Comparison of ENCODE assay signal across 15 cellular contexts in the genomic region with DNA sequence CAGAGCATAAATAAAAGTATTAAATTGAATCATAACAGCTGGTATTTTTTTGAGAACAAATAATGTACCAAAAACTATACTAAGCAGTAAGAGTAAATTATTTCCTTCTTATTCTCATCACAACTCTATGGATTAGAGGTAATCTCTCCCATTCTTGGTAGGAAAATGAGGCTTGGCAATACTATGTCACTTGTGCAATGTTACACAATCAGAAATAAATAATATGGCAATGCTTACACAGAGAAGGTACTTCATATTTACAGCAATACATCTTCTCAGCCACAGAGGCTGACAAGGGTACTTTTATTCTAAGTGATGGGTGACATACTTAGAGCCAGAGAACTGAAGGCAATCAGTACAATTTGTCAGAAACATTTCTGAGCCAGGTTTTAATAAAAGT. TPM values are rescaled to one million over a fixed set of nuclear protein-coding genes. Genes with fewer than 3 reads are reported as not detected.
DNase-seq lines count a peak whose midpoint lies in the region; ATAC-seq and TF ChIP-seq lines count a peak whose summit lies in the region.
"Had no signal": no experiment of that assay in that cellular context is flagged by ENCODE, and none has a peak within 500 bp of the region (broad histone marks: within the 10 kb centered on the region; RNA-seq: fewer than 3 reads in every experiment).

No MANE protein-coding gene starts in this region.

- no peaks in the 10 kb centered on the region for H3K27me3 ChIP-seq in right atrium auricular region
- H3K27me3 ChIP-seq in body of pancreas = no peaks in the 10 kb centered on the region

- H3K27me3 Mint-ChIP-seq in MCF 10A (ENCODE audit: insufficient read depth, unreplicated experiment) = no peaks in the 10 kb centered on the region
- no peaks in the 10 kb centered on the region for H3K27me3 Mint-ChIP-seq in activated CD8-positive, alpha-beta T cell treated with anti-CD3 and anti-CD28 coated beads for 36 hours
- H3K27me3 Mint-ChIP-seq in activated CD4-positive, alpha-beta T cell treated with anti-CD3 and anti-CD28 coated beads for 36 hours = no peaks in the 10 kb centered on the region

- CTCF ChIA-PET in MCF 10A (lab: Yijun Ruan, JAX) = interaction anchor here (0.9 to 2.4 kb wide), 5 partner anchors 20 to 62 kb away, joined by 3 to 11 read pairs (median 5); no protein-coding TSS in a partner anchor
- CTCF ChIA-PET in activated CD8-positive, alpha-beta T cell treated with anti-CD3 and anti-CD28 coated beads for 36 hours (lab: Charles Lee) = interaction anchor here (1.0 kb wide), 2 partner anchors 17 to 52 kb away, joined by 3 read pairs; no protein-coding TSS in a partner anchor
- CTCF ChIA-PET in activated CD4-positive, alpha-beta T cell treated with anti-CD3 and anti-CD28 coated beads for 36 hours (lab: Charles Lee) = interaction anchor here (0.9 to 2.0 kb wide), 3 partner anchors 11 to 68 kb away, joined by 3 to 4 read pairs (median 4); no protein-coding TSS in a partner anchor

- H3K4me3 ChIP-seq in right atrium auricular region = no peak overlapping the region
- no peak overlapping the region for H3K4me3 ChIP-seq in body of pancreas

- H3K9me3 ChIP-seq in right atrium auricular region (no peaks in the 10 kb centered on the region), body of pancreas (no peaks in the 10 kb centered on the region)

- peaks cover 47% of the 10 kb centered on the region for H3K4me1 Mint-ChIP-seq in MCF 10A (ENCODE audit: insufficient read depth, unreplicated experiment)
- H3K4me1 Mint-ChIP-seq in activated CD8-positive, alpha-beta T cell treated with anti-CD3 and anti-CD28 coated beads for 36 hours (ENCODE audit: low read depth) = no peaks in the 10 kb centered on the region
- H3K4me1 Mint-ChIP-seq in activated CD4-positive, alpha-beta T cell treated with anti-CD3 and anti-CD28 coated beads for 36 hours = no peaks in the 10 kb centered on the region
- H3K4me1 Mint-ChIP-seq: CD4-positive, CD25-positive, alpha-beta regulatory T cell had no signal

- ATAC-seq in Right ventricle myocardium superior (ENCODE audit: poor library complexity) (no peak), left lobe of liver (peak; percentile 22), body of pancreas (no peak), HG03039 (IDR thresholded peaks at IDR 0.05; ENCODE audit: unreplicated experiment) (no peak)
- no peak for ATAC-seq in activated CD8-positive, alpha-beta T cell treated with anti-CD3 and anti-CD28 coated beads for 36 hours
- ATAC-seq in activated CD4-positive, alpha-beta T cell treated with anti-CD3 and anti-CD28 coated beads for 36 hours = no peak
- ATAC-seq: HCT116 had no signal

- H3K36me3 Mint-ChIP-seq in MCF 10A (ENCODE audit: insufficient read depth, unreplicated experiment) = peaks cover 70% of the 10 kb centered on the region
- H3K36me3 Mint-ChIP-seq in activated CD8-positive, alpha-beta T cell treated with anti-CD3 and anti-CD28 coated beads for 36 hours (ENCODE audit: low read depth) = no peaks in the 10 kb centered on the region
- no peaks in the 10 kb centered on the region for H3K36me3 Mint-ChIP-seq in activated CD4-positive, alpha-beta T cell treated with anti-CD3 and anti-CD28 coated beads for 36 hours (ENCODE audit: low read depth)
- H3K36me3 Mint-ChIP-seq: CD4-positive, CD25-positive, alpha-beta regulatory T cell had no signal

- peaks cover 57% of the 10 kb centered on the region for H3K36me3 ChIP-seq in right atrium auricular region
- H3K36me3 ChIP-seq in body of pancreas (replicated peaks in 1 of 2; ENCODE audit: insufficient read depth in 1 of 2, low read depth in 2 of 2) = peaks cover 0 to 2% of the 10 kb centered on the region in 2 donors

- TF ChIP-seq CTCF in right atrium auricular region (IDR thresholded peaks at IDR 0.05) = no peak
- TF ChIP-seq CTCF in MCF 10A (IDR thresholded peaks at IDR 0.05; ENCODE audit: unreplicated experiment) = no peak
- TF ChIP-seq CTCF in body of pancreas (IDR thresholded peaks at IDR 0.05) = no peak
- no peak for TF ChIP-seq CTCF in activated CD8-positive, alpha-beta T cell treated with anti-CD3 and anti-CD28 coated beads for 36 hours (IDR thresholded peaks at IDR 0.05)

- intact Hi-C loops in Right ventricle myocardium superior (cut with DNase I) = loop anchor here (5.0 kb wide), 2 partner anchors 59 to 214 kb away; no protein-coding TSS in a partner anchor
- intact Hi-C loops in MCF 10A (cut with micrococcal nuclease) = no loop called here
- intact Hi-C loops in body of pancreas (cut with DNase I) = loop anchor here (10.0 kb wide), 1 partner anchor 216 kb away; no protein-coding TSS in a partner anchor
- intact Hi-C loops in activated CD8-positive, alpha-beta T cell treated with anti-CD3 and anti-CD28 coated beads for 36 hours (cut with micrococcal nuclease) = loop anchor here (5.0 to 10.0 kb wide), 2 partner anchors 59 to 216 kb away; no protein-coding TSS in a partner anchor
- intact Hi-C loops in activated CD4-positive, alpha-beta T cell treated with anti-CD3 and anti-CD28 coated beads for 36 hours (cut with DNase I, micrococcal nuclease) = loop anchor here (5.0 kb wide), 2 partner anchors 59 to 679 kb away; a partner anchor contains a TSS

- peak overlapping the region; percentile 97 for H3K27ac Mint-ChIP-seq in MCF 10A (ENCODE audit: low read depth, unreplicated experiment)
- no peak overlapping the region for H3K27ac Mint-ChIP-seq in activated CD8-positive, alpha-beta T cell treated with anti-CD3 and anti-CD28 coated beads for 36 hours
- no peak overlapping the region for H3K27ac Mint-ChIP-seq in activated CD4-positive, alpha-beta T cell treated with anti-CD3 and anti-CD28 coated beads for 36 hours
- H3K27ac Mint-ChIP-seq: CD4-positive, CD25-positive, alpha-beta regulatory T cell had no signal

- no peaks in the 10 kb centered on the region for H3K9me3 Mint-ChIP-seq in MCF 10A (ENCODE audit: unreplicated experiment)
- H3K9me3 Mint-ChIP-seq in activated CD8-positive, alpha-beta T cell treated with anti-CD3 and anti-CD28 coated beads for 36 hours = no peaks in the 10 kb centered on the region
- H3K9me3 Mint-ChIP-seq in activated CD4-positive, alpha-beta T cell treated with anti-CD3 and anti-CD28 coated beads for 36 hours (ENCODE audit: low read depth) = no peaks in the 10 kb centered on the region

- BruUV-seq in MCF 10A (replicated peaks; lab: Mats Ljungman, UMichigan) = no TSS peak

- POLR2A ChIA-PET in MCF 10A (lab: Yijun Ruan, JAX) = interaction anchor here (0.7 to 32.0 kb wide), 9 partner anchors 9 to 117 kb away, joined by 3 to 1548 read pairs (median 29); a partner anchor contains a TSS
- POLR2A ChIA-PET in activated CD8-positive, alpha-beta T cell treated with anti-CD3 and anti-CD28 coated beads for 36 hours (lab: Charles Lee) = no interaction called here
- POLR2A ChIA-PET in activated CD4-positive, alpha-beta T cell treated with anti-CD3 and anti-CD28 coated beads for 36 hours (lab: Charles Lee) = no interaction called here

- no peak for TF ChIP-seq POLR2A in body of pancreas (IDR thresholded peaks at IDR 0.05)

- H3K27ac ChIP-seq in right atrium auricular region = peak overlapping the region; percentile 9 to 45
- H3K27ac ChIP-seq in body of pancreas = no peak overlapping the region

- DNase-seq in right atrium auricular region (ENCODE audit: low spot score) = no peak
- DNase-seq in Right ventricle myocardium superior = no peak
- DNase-seq in MCF 10A (ENCODE audit: unreplicated experiment) = no peak
- no peak for DNase-seq in left lobe of liver (ENCODE audit: low spot score)
- DNase-seq in body of pancreas = no peak
- no peak for DNase-seq in activated CD8-positive, alpha-beta T cell treated with anti-CD3 and anti-CD28 coated beads for 36 hours
- no peak for DNase-seq in activated CD4-positive, alpha-beta T cell treated with anti-CD3 and anti-CD28 coated beads for 36 hours
- DNase-seq: CD4-positive, CD25-positive, alpha-beta regulatory T cell; DND-41; GDM1; Karpas-422; NCI-H2029; NCI-H524 treated with DMSO at 0.1 percent for 48 hours had no signal

- H3K4me3 Mint-ChIP-seq in MCF 10A (ENCODE audit: unreplicated experiment) = peak overlapping the region; percentile 88
- H3K4me3 Mint-ChIP-seq in activated CD8-positive, alpha-beta T cell treated with anti-CD3 and anti-CD28 coated beads for 36 hours = no peak overlapping the region
- no peak overlapping the region for H3K4me3 Mint-ChIP-seq in activated CD4-positive, alpha-beta T cell treated with anti-CD3 and anti-CD28 coated beads for 36 hours
- H3K4me3 Mint-ChIP-seq: CD4-positive, CD25-positive, alpha-beta regulatory T cell had no signal

- H3K4me1 ChIP-seq in right atrium auricular region = peaks cover 0 to 14% of the 10 kb centered on the region in 2 donors
- H3K4me1 ChIP-seq in body of pancreas = no peaks in the 10 kb centered on the region

RNA-seq across cellular contexts. Expression of a gene that starts 3.9 kb away (rescaled TPM):
- total RNA-seq in right atrium auricular region = 100 to 1,000 TPM; 257 to 285 TPM
- total RNA-seq in Right ventricle myocardium superior = 234 TPM
- 356 and 370 TPM in 2 replicates for total RNA-seq in MCF 10A (2022)
- 86.5 TPM for total RNA-seq in left lobe of liver
- total RNA-seq in body of pancreas = 100 to 1,000 TPM; 105 to 117 TPM
- total RNA-seq in activated CD8-positive, alpha-beta T cell treated with anti-CD3 and anti-CD28 coated beads for 36 hours = 1 to 10 TPM; 1.3 to 1.7 TPM
- 1 to 10 TPM; 6.7 to 6.8 TPM for total RNA-seq in activated CD4-positive, alpha-beta T cell treated with anti-CD3 and anti-CD28 coated beads for 36 hours

Comparison
In these comparisons a context has a peak if more than half of its experiments do, and no peak if none do; other contexts are left out.
1. H3K27ac ChIP-seq: peak in right atrium auricular region (2 of 2); none in body of pancreas (0 of 4).
2. RNA of a gene that starts 3.9 kb away (total RNA-seq): 356 to 370 TPM in MCF 10A, 257 to 285 TPM in right atrium auricular region, 234 TPM in Right ventricle myocardium superior (single experiment), 105 to 117 TPM in body of pancreas and 86.5 TPM in left lobe of liver (single experiment); 6.7 to 6.8 TPM in activated CD4-positive, alpha-beta T cell treated with anti-CD3 and anti-CD28 coated beads for 36 hours and 1.3 to 1.7 TPM in activated CD8-positive, alpha-beta T cell treated with anti-CD3 and anti-CD28 coated beads for 36 hours; every median in the first group is over 10 times any median in the second.